24 cellular contexts compared by ENCODE assay signal in the genomic region with DNA sequence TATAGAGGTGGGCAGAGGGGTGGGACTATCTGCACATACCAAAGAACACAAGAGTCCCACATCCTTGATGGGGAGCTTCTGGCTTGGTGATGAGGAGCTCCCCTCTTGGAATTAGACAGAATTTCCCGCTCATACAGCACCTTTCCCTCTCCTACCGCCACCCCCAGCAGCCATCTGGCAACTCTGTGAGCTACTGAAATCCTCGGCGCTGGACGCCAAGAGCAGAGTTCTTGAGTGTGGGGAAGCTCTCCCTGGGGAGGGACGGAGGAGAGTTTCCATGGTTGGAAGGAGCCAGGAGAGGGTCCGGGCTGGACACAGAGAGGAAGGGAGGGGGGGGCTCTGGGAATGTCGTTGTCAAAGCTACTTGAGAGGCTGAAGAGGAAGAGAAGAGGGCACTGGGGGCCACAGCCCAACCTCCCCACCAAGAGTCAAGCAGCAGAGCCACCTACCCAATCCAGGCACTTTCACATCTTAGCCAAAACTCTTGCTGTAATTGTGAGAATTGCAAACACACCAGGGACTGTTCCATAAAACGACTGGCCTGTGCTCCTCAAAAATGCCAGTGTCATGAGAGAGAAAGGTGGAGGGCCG.
DNase-seq lines count a peak whose midpoint lies in the region; ATAC-seq, FAIRE-seq and TF ChIP-seq lines count a peak whose summit lies in the region.
"Had no signal": no experiment of that assay in that cellular context is flagged by ENCODE, and none has a peak within 500 bp of the region (broad histone marks: within the 10 kb centered on the region; RNA-seq: fewer than 3 reads in every experiment).

No MANE protein-coding gene starts in this region.

- TF ChIP-seq CTCF in D721Med (IDR thresholded peaks at IDR 0.05; ENCODE audit: insufficient read depth, missing control alignments): no peak
- TF ChIP-seq CTCF in dorsolateral prefrontal cortex (IDR thresholded peaks at IDR 0.05 in 54 of 56, conservative IDR thresholded peaks at IDR 0.05 in 2 of 56; ENCODE audit: low read depth in 1 of 56, partially characterized antibody in 56 of 56): no peak
- no peak for TF ChIP-seq CTCF in sigmoid colon (IDR thresholded peaks at IDR 0.05)
- TF ChIP-seq CTCF in psoas muscle (IDR thresholded peaks at IDR 0.05): no peak

- DNase-seq in D721Med (ENCODE audit: insufficient read length, low spot score) (peak; percentile 48), NCI-H82 treated with DMSO at 0.1 percent for 48 hours (lab: John Stamatoyannopoulos, UW; ENCODE audit: unreplicated experiment) (peak; percentile 66), dorsolateral prefrontal cortex (peak in 3 of 10 donors; percentile 49 to 70 (median 63)), sigmoid colon (no peak), psoas muscle (no peak), Ammon's horn (ENCODE audit: low spot score) (no peak)
- no peak for DNase-seq in activated T-cell treated with anti-CD3 and anti-CD28 coated beads, Interleukin-2, amount 50 U/mL, for 72 hours
- DNase-seq in naive thymus-derived CD4-positive, alpha-beta T cell: no peak
- DNase-seq: activated CD4-positive, CD25-positive, alpha-beta regulatory T cell treated with anti-CD3 and anti-CD28 coated beads, Interleukin-2, amount 50 U/mL, for 72 hours; activated naive CD4-positive, alpha-beta T cell treated with anti-CD3 and anti-CD28 coated beads, Interleukin-2, amount 10 ng/mL, durations not matched to agents 7 days and 5 days; activated T-cell treated with anti-CD3 and anti-CD28 coated beads, Interleukin-2, amount 50 U/mL, for 4 hours; DND-41; foreskin melanocyte; mammary epithelial cell; naive B cell; NCI-H1417 treated with DMSO at 0.1 percent for 48 hours; NCI-H345; NK-92 treated with Interleukin-12 subunit alpha and Interleukin-12 subunit beta, amount 100 ng/mL, for 24 hours; T1000 had no signal

- no peak overlapping the region for H3K4me3 Mint-ChIP-seq in activated T-cell treated with anti-CD3 and anti-CD28 coated beads, Interleukin-2, amount 50 U/mL, for 72 hours
- no peak overlapping the region for H3K4me3 Mint-ChIP-seq in naive thymus-derived CD4-positive, alpha-beta T cell
- H3K4me3 Mint-ChIP-seq: activated naive CD4-positive, alpha-beta T cell treated with anti-CD3 and anti-CD28 coated beads, Interleukin-2, amount 10 ng/mL, durations not matched to agents 7 days and 5 days; activated T-cell treated with anti-CD3 and anti-CD28 coated beads, Interleukin-2, amount 50 U/mL, for 4 hours had no signal

- no peak overlapping the region for H3K4me3 ChIP-seq in dorsolateral prefrontal cortex
- H3K4me3 ChIP-seq in sigmoid colon: no peak overlapping the region
- H3K4me3 ChIP-seq in psoas muscle: no peak overlapping the region
- H3K4me3 ChIP-seq in naive thymus-derived CD4-positive, alpha-beta T cell (ENCODE audit: low read length): no peak overlapping the region
- H3K4me3 ChIP-seq: skin epidermis had no signal

- H3K9me3 ChIP-seq in sigmoid colon: no peaks in the 10 kb centered on the region
- no peaks in the 10 kb centered on the region for H3K9me3 ChIP-seq in psoas muscle
- H3K9me3 ChIP-seq in naive thymus-derived CD4-positive, alpha-beta T cell (ENCODE audit: control insufficient read depth in 2 of 3, low read length in 3 of 3): no peaks in the 10 kb centered on the region

- H3K4me1 ChIP-seq in sigmoid colon (peaks cover 0 to 97% (median 87%) of the 10 kb centered on the region in 4 donors), psoas muscle (peaks cover 23% of the 10 kb centered on the region)
- no peaks in the 10 kb centered on the region for H3K4me1 ChIP-seq in naive thymus-derived CD4-positive, alpha-beta T cell (ENCODE audit: control insufficient read depth in 2 of 2, insufficient read depth in 2 of 2, low read length in 2 of 2)

- 70 to 72% methylated on average over 10 of the region's 10 CpGs for WGBS in sigmoid colon, 2 donors
- WGBS in psoas muscle, 3 donors: 59 to 75% (median 68%) methylated on average over 9 to 10 of the region's 10 CpGs

- no peak for TF ChIP-seq POLR2A in sigmoid colon (IDR thresholded peaks at IDR 0.05)

- ATAC-seq in psoas muscle: no peak
- ATAC-seq in activated T-cell treated with anti-CD3 and anti-CD28 coated beads, Interleukin-2, amount 50 U/mL, for 72 hours (replicated peaks in 1 of 2): no peak
- no peak for ATAC-seq in naive thymus-derived CD4-positive, alpha-beta T cell
- ATAC-seq: activated T-cell treated with anti-CD3 and anti-CD28 coated beads, Interleukin-2, amount 50 U/mL, for 4 hours had no signal

- no peak for TF ChIP-seq EP300 in sigmoid colon (IDR thresholded peaks at IDR 0.05)

- H3K36me3 ChIP-seq in sigmoid colon (no peaks in the 10 kb centered on the region), psoas muscle (ENCODE audit: insufficient read depth in 1 of 2, low read depth in 1 of 2) (peaks cover 0 to 6% of the 10 kb centered on the region in 2 donors)
- peaks cover 0 to 51% (median 0%) of the 10 kb centered on the region in 3 experiments for H3K36me3 ChIP-seq in naive thymus-derived CD4-positive, alpha-beta T cell (ENCODE audit: control insufficient read depth in 2 of 3, insufficient read depth in 3 of 3, low read length in 3 of 3)

- intact Hi-C loops in dorsolateral prefrontal cortex (cut with DNase I): no loop called here
- intact Hi-C loops in sigmoid colon (cut with DNase I): no loop called here
- intact Hi-C loops in psoas muscle (cut with DNase I): no loop called here
- intact Hi-C loops in naive thymus-derived CD4-positive, alpha-beta T cell (cut with micrococcal nuclease): no loop called here

- no peak for FAIRE-seq in D721Med (lab: Jason Lieb, UNC)
- FAIRE-seq: astrocyte, keratinocyte, RCC 7860 had no signal

- POLR2A ChIA-PET in naive thymus-derived CD4-positive, alpha-beta T cell (lab: Charles Lee): no interaction called here

- no peaks in the 10 kb centered on the region for H3K9me3 Mint-ChIP-seq in activated T-cell treated with anti-CD3 and anti-CD28 coated beads, Interleukin-2, amount 50 U/mL, for 72 hours
- H3K9me3 Mint-ChIP-seq in naive thymus-derived CD4-positive, alpha-beta T cell: peaks cover 0 to 2% (median 0%) of the 10 kb centered on the region in 11 donors
- H3K9me3 Mint-ChIP-seq: activated naive CD4-positive, alpha-beta T cell treated with anti-CD3 and anti-CD28 coated beads, Interleukin-2, amount 10 ng/mL, durations not matched to agents 7 days and 5 days; activated T-cell treated with anti-CD3 and anti-CD28 coated beads, Interleukin-2, amount 50 U/mL, for 4 hours; naive B cell had no signal

- H3K27ac ChIP-seq in dorsolateral prefrontal cortex (peak overlapping the region; percentile 21 to 99 (median 94)), sigmoid colon (peak overlapping the region; percentile 72 to 98 (median 92)), psoas muscle (no peak overlapping the region)
- no peak overlapping the region for H3K27ac ChIP-seq in naive thymus-derived CD4-positive, alpha-beta T cell (ENCODE audit: low read depth, low read length)
- H3K27ac ChIP-seq: epithelial cell of prostate had no signal

- no peaks in the 10 kb centered on the region for H3K4me1 Mint-ChIP-seq in activated T-cell treated with anti-CD3 and anti-CD28 coated beads, Interleukin-2, amount 50 U/mL, for 72 hours (ENCODE audit: low read depth)
- H3K4me1 Mint-ChIP-seq in naive thymus-derived CD4-positive, alpha-beta T cell: peaks cover 0 to 9% (median 0%) of the 10 kb centered on the region in 7 donors

- CTCF ChIA-PET in naive thymus-derived CD4-positive, alpha-beta T cell (lab: Charles Lee): interaction anchor here (0.9 kb wide), 1 partner anchor 268 kb away, joined by 3 read pairs; no protein-coding TSS in a partner anchor

- peaks cover 3 to 4% of the 10 kb centered on the region in 2 donors for H3K36me3 Mint-ChIP-seq in activated T-cell treated with anti-CD3 and anti-CD28 coated beads, Interleukin-2, amount 50 U/mL, for 72 hours (ENCODE audit: insufficient read depth in 2 of 2)
- H3K36me3 Mint-ChIP-seq in naive thymus-derived CD4-positive, alpha-beta T cell: peaks cover 0 to 37% (median 4%) of the 10 kb centered on the region in 5 donors

- H3K27me3 ChIP-seq in dorsolateral prefrontal cortex (no peaks in the 10 kb centered on the region), sigmoid colon (no peaks in the 10 kb centered on the region), psoas muscle (ENCODE audit: insufficient read depth in 3 of 3, low read length in 2 of 3) (no peaks in the 10 kb centered on the region)
- no peaks in the 10 kb centered on the region for H3K27me3 ChIP-seq in naive thymus-derived CD4-positive, alpha-beta T cell (ENCODE audit: control insufficient read depth in 2 of 2, insufficient read depth in 2 of 2, low read length in 2 of 2)

- H3K27me3 Mint-ChIP-seq in activated T-cell treated with anti-CD3 and anti-CD28 coated beads, Interleukin-2, amount 50 U/mL, for 72 hours (ENCODE audit: low read depth): no peaks in the 10 kb centered on the region
- no peaks in the 10 kb centered on the region for H3K27me3 Mint-ChIP-seq in naive thymus-derived CD4-positive, alpha-beta T cell
- H3K27me3 Mint-ChIP-seq: activated naive CD4-positive, alpha-beta T cell treated with anti-CD3 and anti-CD28 coated beads, Interleukin-2, amount 10 ng/mL, durations not matched to agents 7 days and 5 days; naive B cell had no signal

- no peak overlapping the region for H3K27ac Mint-ChIP-seq in activated T-cell treated with anti-CD3 and anti-CD28 coated beads, Interleukin-2, amount 50 U/mL, for 72 hours
- H3K27ac Mint-ChIP-seq in naive thymus-derived CD4-positive, alpha-beta T cell: no peak overlapping the region

Comparison
In these comparisons a context has a peak if more than half of its experiments do, and no peak if none do; other contexts are left out.
1. DNase-seq: peak in D721Med (single experiment) and NCI-H82 treated with DMSO at 0.1 percent for 48 hours (single experiment); none in sigmoid colon (single experiment), psoas muscle (0 of 2), Ammon's horn (single experiment), activated T-cell treated with anti-CD3 and anti-CD28 coated beads, Interleukin-2, amount 50 U/mL, for 72 hours (0 of 2) and naive thymus-derived CD4-positive, alpha-beta T cell (0 of 9).
2. H3K27ac ChIP-seq: peak in dorsolateral prefrontal cortex (59 of 59) and sigmoid colon (4 of 4); none in psoas muscle (single experiment) and naive thymus-derived CD4-positive, alpha-beta T cell (single experiment).